Comparison of ENCODE assay signal across 8 cellular contexts in genomic region chr5:114362977-114363721, GRCh38. TPM values are rescaled to one million over a fixed set of nuclear protein-coding genes. Genes with fewer than 3 reads are reported as not detected.
DNase-seq lines count a peak whose midpoint lies in the region; ATAC-seq and TF ChIP-seq lines count a peak whose summit lies in the region.

No MANE protein-coding gene starts in this region.

- no peaks in the 10 kb centered on the region for H3K36me3 Mint-ChIP-seq in activated naive CD8-positive, alpha-beta T cell treated with anti-CD3 and anti-CD28 coated beads, Interleukin-2, amount 10 ng/mL, durations not matched to agents 7 days and 5 days
- no peaks in the 10 kb centered on the region for H3K36me3 Mint-ChIP-seq in activated naive CD8-positive, alpha-beta T cell treated with anti-CD3 and anti-CD28 coated beads for 36 hours

- ATAC-seq in activated naive CD8-positive, alpha-beta T cell treated with anti-CD3 and anti-CD28 coated beads, Interleukin-2, amount 10 ng/mL, durations not matched to agents 7 days and 5 days (ENCODE audit: low read depth) = no peak
- peak; percentile 4 to 26 (median 16) for ATAC-seq in right lobe of liver
- ATAC-seq in upper lobe of left lung (ENCODE audit: low FRiP score in 2 of 2) = peak in 1 of 2 donors; percentile 19
- ATAC-seq in GM21717 (IDR thresholded peaks at IDR 0.05; ENCODE audit: unreplicated experiment) = no peak

- H3K9me3 ChIP-seq in right lobe of liver (no peaks in the 10 kb centered on the region), upper lobe of left lung (no peaks in the 10 kb centered on the region), SJCRH30 (replicated peaks) (no peaks in the 10 kb centered on the region)

- H3K27ac ChIP-seq in right lobe of liver (peak overlapping the region in 2 of 3 donors; percentile 82 to 90), upper lobe of left lung (no peak overlapping the region), SJCRH30 (no peak overlapping the region)

- peak; percentile 28 for DNase-seq in activated naive CD8-positive, alpha-beta T cell treated with anti-CD3 and anti-CD28 coated beads, Interleukin-2, amount 10 ng/mL, durations not matched to agents 7 days and 5 days
- DNase-seq in activated naive CD8-positive, alpha-beta T cell treated with anti-CD3 and anti-CD28 coated beads for 36 hours = no peak
- DNase-seq in astrocyte of the hippocampus (ENCODE audit: low read depth, low spot score) (peak; percentile 15), right lobe of liver (peak in 2 of 3 donors; percentile 31 to 56), upper lobe of left lung (peak in 1 of 2 donors; percentile 75), SJCRH30 (no peak), COR-L47 (lab: John Stamatoyannopoulos, UW) (no peak)

- TF ChIP-seq CTCF in right lobe of liver (IDR thresholded peaks at IDR 0.05) (no peak), upper lobe of left lung (IDR thresholded peaks at IDR 0.05) (no peak)

- TF ChIP-seq POLR2A in right lobe of liver (IDR thresholded peaks at IDR 0.05) = no peak
- no peak for TF ChIP-seq POLR2A in upper lobe of left lung (IDR thresholded peaks at IDR 0.05)

- 1% methylated on average over 18 of the region's 61 CpGs for WGBS in right lobe of liver (ENCODE audit: insufficient coverage, low coverage, low lambda C conversion rate, missing lambda C conversion rate)
- 3 to 5% methylated on average over 21 to 57 of the region's 61 CpGs for WGBS in upper lobe of left lung, 2 donors

- peak overlapping the region; percentile 29 for H3K4me3 Mint-ChIP-seq in activated naive CD8-positive, alpha-beta T cell treated with anti-CD3 and anti-CD28 coated beads, Interleukin-2, amount 10 ng/mL, durations not matched to agents 7 days and 5 days
- H3K4me3 Mint-ChIP-seq in activated naive CD8-positive, alpha-beta T cell treated with anti-CD3 and anti-CD28 coated beads for 36 hours = no peak overlapping the region

- H3K9me3 Mint-ChIP-seq in activated naive CD8-positive, alpha-beta T cell treated with anti-CD3 and anti-CD28 coated beads, Interleukin-2, amount 10 ng/mL, durations not matched to agents 7 days and 5 days = no peaks in the 10 kb centered on the region
- no peaks in the 10 kb centered on the region for H3K9me3 Mint-ChIP-seq in activated naive CD8-positive, alpha-beta T cell treated with anti-CD3 and anti-CD28 coated beads for 36 hours

- H3K36me3 ChIP-seq in right lobe of liver = no peaks in the 10 kb centered on the region
- H3K36me3 ChIP-seq in upper lobe of left lung = no peaks in the 10 kb centered on the region
- no peaks in the 10 kb centered on the region for H3K36me3 ChIP-seq in SJCRH30

- H3K27me3 ChIP-seq in right lobe of liver (no peaks in the 10 kb centered on the region), upper lobe of left lung (peaks cover 0 to 25% (median 12%) of the 10 kb centered on the region in 4 donors), SJCRH30 (no peaks in the 10 kb centered on the region; the same call in 1 of the 2 replicates)

- H3K4me3 ChIP-seq in right lobe of liver (peak overlapping the region; percentile 62 to 84 (median 81)), upper lobe of left lung (peak overlapping the region; percentile 25 to 75 (median 62)), SJCRH30 (no peak overlapping the region)

- H3K4me1 Mint-ChIP-seq in activated naive CD8-positive, alpha-beta T cell treated with anti-CD3 and anti-CD28 coated beads, Interleukin-2, amount 10 ng/mL, durations not matched to agents 7 days and 5 days = peaks cover 3% of the 10 kb centered on the region
- peaks cover 6% of the 10 kb centered on the region for H3K4me1 Mint-ChIP-seq in activated naive CD8-positive, alpha-beta T cell treated with anti-CD3 and anti-CD28 coated beads for 36 hours

- H3K4me1 ChIP-seq in right lobe of liver (peaks cover 0 to 8% (median 0%) of the 10 kb centered on the region in 4 donors), upper lobe of left lung (peaks cover 23 to 39% (median 29%) of the 10 kb centered on the region in 4 donors), SJCRH30 (no peaks in the 10 kb centered on the region)

- peaks cover 61% of the 10 kb centered on the region for H3K27me3 Mint-ChIP-seq in activated naive CD8-positive, alpha-beta T cell treated with anti-CD3 and anti-CD28 coated beads, Interleukin-2, amount 10 ng/mL, durations not matched to agents 7 days and 5 days
- H3K27me3 Mint-ChIP-seq in activated naive CD8-positive, alpha-beta T cell treated with anti-CD3 and anti-CD28 coated beads for 36 hours = peaks cover 56% of the 10 kb centered on the region

- POLR2A ChIA-PET in activated naive CD8-positive, alpha-beta T cell treated with anti-CD3 and anti-CD28 coated beads, Interleukin-2, amount 10 ng/mL, durations not matched to agents 7 days and 5 days (lab: Charles Lee) = no interaction called here

- no peak for TF ChIP-seq EP300 in upper lobe of left lung (IDR thresholded peaks at IDR 0.05)

- intact Hi-C loops in right lobe of liver (cut with DNase I) = loop anchor here (5.0 to 10.0 kb wide), 2 partner anchors 84 to 92 kb away; no protein-coding TSS in a partner anchor

- peak overlapping the region; percentile 75 for H3K27ac Mint-ChIP-seq in activated naive CD8-positive, alpha-beta T cell treated with anti-CD3 and anti-CD28 coated beads, Interleukin-2, amount 10 ng/mL, durations not matched to agents 7 days and 5 days
- H3K27ac Mint-ChIP-seq in activated naive CD8-positive, alpha-beta T cell treated with anti-CD3 and anti-CD28 coated beads for 36 hours = no peak overlapping the region

RNA-seq across cellular contexts. Expression of gene KCNN2, which starts 1.3 kb away (rescaled TPM):
- total RNA-seq in activated naive CD8-positive, alpha-beta T cell treated with anti-CD3 and anti-CD28 coated beads, Interleukin-2, amount 10 ng/mL, durations not matched to agents 7 days and 5 days = not detected
- total RNA-seq in activated naive CD8-positive, alpha-beta T cell treated with anti-CD3 and anti-CD28 coated beads for 36 hours = not detected
- total RNA-seq in right lobe of liver (10 to 100 TPM in 3 of 6 experiments, 1 to 10 TPM in 2, under 1 TPM in 1; 0.60 to 17.4 (median 6.5) TPM), upper lobe of left lung (1 to 10 TPM in 5 of 6 donors, under 1 TPM in 1; 0.55 to 3.2 (median 1.9) TPM)
- total RNA-seq in SJCRH30 (2014; rRNA removed; shearing (Covaris generic)) = not detected in 2 replicates

Comparison
In these comparisons a context has a peak if more than half of its experiments do, and no peak if none do; other contexts are left out.
1. DNase-seq: peak in activated naive CD8-positive, alpha-beta T cell treated with anti-CD3 and anti-CD28 coated beads, Interleukin-2, amount 10 ng/mL, durations not matched to agents 7 days and 5 days (single experiment), astrocyte of the hippocampus (single experiment) and right lobe of liver (2 of 3); none in activated naive CD8-positive, alpha-beta T cell treated with anti-CD3 and anti-CD28 coated beads for 36 hours (single experiment), SJCRH30 (0 of 2) and COR-L47 (single experiment).
2. ATAC-seq: peak in right lobe of liver (4 of 4); none in activated naive CD8-positive, alpha-beta T cell treated with anti-CD3 and anti-CD28 coated beads, Interleukin-2, amount 10 ng/mL, durations not matched to agents 7 days and 5 days (single experiment) and GM21717 (single experiment).
3. H3K27ac ChIP-seq: peak in right lobe of liver (2 of 3); none in upper lobe of left lung (0 of 4) and SJCRH30 (single experiment).